ENCODE assay signal across 8 cellular contexts in the genomic region with DNA sequence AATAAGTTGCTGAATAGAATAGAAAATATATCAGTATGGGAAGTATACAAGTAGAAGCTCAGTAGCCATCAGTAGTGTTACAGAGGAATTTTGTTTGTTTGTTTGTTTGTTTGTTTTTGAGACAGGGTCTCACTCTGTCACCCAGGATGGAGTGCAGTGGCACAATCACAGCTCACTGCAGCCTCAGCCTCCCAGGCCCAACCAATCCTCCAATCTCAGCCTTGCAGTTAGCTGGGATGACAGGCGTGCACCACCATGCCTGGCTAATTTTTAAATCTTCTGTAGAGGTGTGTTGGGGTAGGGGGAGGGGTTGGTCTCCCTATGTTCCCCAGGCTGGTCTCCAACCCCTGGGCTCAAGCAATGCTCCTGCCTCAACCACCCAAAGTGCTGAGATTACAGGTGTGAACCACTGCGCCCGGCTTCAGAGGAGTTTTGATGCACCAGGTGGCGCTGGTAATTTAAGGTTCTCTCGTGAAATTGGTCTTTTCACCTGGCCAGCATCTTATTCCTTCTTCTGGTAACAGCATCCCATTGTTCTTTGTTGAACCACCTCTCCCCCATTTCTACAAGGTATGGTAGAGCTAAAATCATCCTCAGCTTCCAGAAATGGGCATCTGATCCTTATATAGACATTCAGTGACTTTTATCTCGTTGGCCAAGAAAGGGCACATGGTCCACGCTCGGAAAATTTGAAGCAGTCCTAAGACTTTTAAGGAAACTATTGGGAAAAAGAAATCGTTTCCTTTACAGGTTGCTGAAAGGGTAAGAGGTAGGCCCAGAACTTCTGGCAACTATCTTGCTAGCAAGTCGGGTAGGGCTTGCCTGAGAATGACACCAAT.
DNase-seq lines count a peak whose midpoint lies in the region; ATAC-seq and TF ChIP-seq lines count a peak whose summit lies in the region.

No MANE protein-coding gene starts in this region.

- H3F3A ChIP-seq in GM23248 (ENCODE audit: insufficient read depth), result peaks cover 15% of the 10 kb centered on the region

- H3K27me3 ChIP-seq in RWPE2 (ENCODE audit: insufficient read depth, poor library complexity, severe bottlenecking) (no peaks in the 10 kb centered on the region), GM23248 (replicated peaks; ENCODE audit: insufficient read depth) (no peaks in the 10 kb centered on the region)

- no peak overlapping the region for H3K4me2 ChIP-seq in GM23248 (ENCODE audit: unreplicated experiment)

- in situ Hi-C loops in GM23248 (cut with MboI), result no loop called here

- TF ChIP-seq CTCF in RWPE2 (IDR thresholded peaks at IDR 0.05; ENCODE audit: poor library complexity, severe bottlenecking), result peak; percentile 87

- H3K36me3 ChIP-seq in RWPE2 (ENCODE audit: low read depth) (no peaks in the 10 kb centered on the region), GM23248 (ENCODE audit: low read depth) (no peaks in the 10 kb centered on the region)

- H3K79me2 ChIP-seq in GM23248 (ENCODE audit: insufficient read depth), result no peaks in the 10 kb centered on the region

- H3K9me3 ChIP-seq in RWPE2 (ENCODE audit: severe bottlenecking) (no peaks in the 10 kb centered on the region), GM23248 (ENCODE audit: low read depth) (no peaks in the 10 kb centered on the region)

- WGBS in GM23248 (ENCODE audit: low coverage in 1 of 2, low lambda C conversion rate in 2 of 2, missing lambda C conversion rate in 2 of 2), 2 experiments, result 90 to 92% methylated on average over 10 of the region's 10 CpGs

- no peaks in the 10 kb centered on the region for H3K9me2 ChIP-seq in GM23248 (ENCODE audit: insufficient read depth)

- ATAC-seq in GM18868 (IDR thresholded peaks at IDR 0.05; ENCODE audit: unreplicated experiment) (peak; percentile 85), HG02884 (IDR thresholded peaks at IDR 0.05; ENCODE audit: unreplicated experiment) (peak; percentile 67), RWPE2 (ENCODE audit: low read depth) (peak; percentile 67), GM21825 (IDR thresholded peaks at IDR 0.05; ENCODE audit: unreplicated experiment) (no peak)

- H3K27ac ChIP-seq in RWPE2 (ENCODE audit: poor library complexity, severe bottlenecking) (no peak overlapping the region), GM23248 (no peak overlapping the region)

- no peaks in the 10 kb centered on the region for H4K20me1 ChIP-seq in GM23248 (ENCODE audit: insufficient read depth)

- DNase-seq in RWPE2 (ENCODE audit: low spot score) (no peak), kidney glomerular epithelial cell (lab: John Stamatoyannopoulos, UW) (peak; percentile 61), GM23248 (no peak)
- DNase-seq in activated naive CD4-positive, alpha-beta T cell treated with anti-CD3 and anti-CD28 coated beads, Interleukin-2, amount 50 U/mL, for 16 hours, result peak; percentile 64
- peak; percentile 71 for DNase-seq in stimulated activated CD8-positive, alpha-beta memory T cell treated with anti-CD3 and anti-CD28 coated beads, Interleukin-4, amount 100 ng/mL, for 48 hours

- H3K4me3 ChIP-seq in RWPE2 (ENCODE audit: severe bottlenecking) (no peak overlapping the region), GM23248 (no peak overlapping the region)

- H2AFZ ChIP-seq in GM23248, result no peak overlapping the region

- H3K9ac ChIP-seq in GM23248, result no peak overlapping the region

- H3K4me1 ChIP-seq in RWPE2 (ENCODE audit: insufficient read depth, poor library complexity, severe bottlenecking) (peaks cover 9% of the 10 kb centered on the region), GM23248 (ENCODE audit: insufficient read depth) (peaks cover 27% of the 10 kb centered on the region)

Comparison
In these comparisons a context has a peak if more than half of its experiments do, and no peak if none do; other contexts are left out.
1. DNase-seq: peak in activated naive CD4-positive, alpha-beta T cell treated with anti-CD3 and anti-CD28 coated beads, Interleukin-2, amount 50 U/mL, for 16 hours (single experiment), kidney glomerular epithelial cell (single experiment) and stimulated activated CD8-positive, alpha-beta memory T cell treated with anti-CD3 and anti-CD28 coated beads, Interleukin-4, amount 100 ng/mL, for 48 hours (single experiment); none in RWPE2 (single experiment) and GM23248 (single experiment).